Comparison of ENCODE assay signal across 16 cellular contexts in the genomic region with DNA sequence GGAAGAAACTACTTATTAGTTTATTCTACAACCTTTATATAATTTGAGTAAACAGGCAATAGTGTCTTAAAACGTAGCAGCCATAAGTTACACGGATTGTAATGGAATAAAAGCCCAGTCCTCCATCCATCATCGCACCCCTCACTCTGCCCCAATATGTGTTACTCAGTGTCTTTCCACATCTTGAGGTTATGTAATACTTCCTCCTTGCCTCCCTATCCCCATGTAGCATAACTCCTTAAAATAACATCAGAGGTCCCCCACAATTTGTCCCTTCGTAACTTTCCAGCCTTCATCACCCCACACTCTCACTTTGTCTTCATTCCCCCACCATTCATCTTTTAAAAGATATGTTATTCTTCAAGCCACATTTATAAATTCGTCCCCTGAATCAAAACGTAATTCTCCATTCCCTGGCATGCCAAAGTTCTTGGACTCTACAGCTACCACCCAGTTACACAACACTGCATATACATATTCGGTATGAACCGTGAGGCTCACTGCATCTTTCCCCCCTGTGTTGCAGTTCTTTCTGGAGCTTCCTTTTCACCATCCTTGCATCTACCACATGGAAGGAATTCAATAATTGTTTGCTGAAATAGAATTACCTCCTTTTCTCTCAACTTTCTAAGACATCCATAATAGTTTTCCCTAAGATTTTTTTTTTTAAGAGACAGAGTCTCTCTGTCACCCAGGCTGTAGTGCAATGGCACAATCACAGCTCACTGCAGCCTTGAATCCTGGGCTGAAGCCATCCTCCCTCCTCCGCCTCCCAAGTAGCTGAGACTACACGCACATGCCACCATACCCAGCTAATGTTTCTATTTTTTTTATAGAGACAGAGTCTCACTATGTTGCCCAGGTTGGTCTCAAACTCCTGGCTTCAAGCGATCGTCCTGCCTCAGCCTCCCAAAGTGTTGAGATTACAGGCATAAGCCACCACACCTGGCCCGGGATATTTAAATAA. TPM values are rescaled to one million over a fixed set of nuclear protein-coding genes. Genes with fewer than 3 reads are reported as not detected.
DNase-seq lines count a peak whose midpoint lies in the region; ATAC-seq and TF ChIP-seq lines count a peak whose summit lies in the region.
"Had no signal": no experiment of that assay in that cellular context is flagged by ENCODE, and none has a peak within 500 bp of the region (broad histone marks: within the 10 kb centered on the region; RNA-seq: fewer than 3 reads in every experiment).

No MANE protein-coding gene starts in this region.

- peaks cover 0 to 23% (median 0%) of the 10 kb centered on the region in 3 donors for H3K4me1 ChIP-seq in gastroesophageal sphincter
- H3K4me1 ChIP-seq in stomach: peaks cover 0 to 41% (median 32%) of the 10 kb centered on the region in 4 donors
- H3K4me1 ChIP-seq: HAP-1 had no signal

- WGBS in gastroesophageal sphincter (ENCODE audit: low coverage in 1 of 2), 2 donors: 50 to 61% methylated on average over 8 to 11 of the region's 13 CpGs
- 71 to 74% (median 74%) methylated on average over 13 of the region's 13 CpGs for WGBS in stomach, 5 donors

- TF ChIP-seq EP300 in gastroesophageal sphincter (IDR thresholded peaks at IDR 0.05) (no peak), stomach (IDR thresholded peaks at IDR 0.05) (no peak)

- ATAC-seq in gastroesophageal sphincter (no peak), GM21529 (IDR thresholded peaks at IDR 0.05; ENCODE audit: unreplicated experiment) (no peak)
- ATAC-seq: activated CD8-positive, alpha-beta T cell treated with anti-CD3 and anti-CD28 coated beads for 36 hours; body of pancreas; stimulated activated effector memory CD8-positive, alpha-beta T cell treated with anti-CD3 and anti-CD28 coated beads, Interleukin-12 subunit alpha, Interleukin-12 subunit beta, amount 100 ng/mL, for 72 hours had no signal

- H3K9me3 Mint-ChIP-seq in activated CD4-positive, alpha-beta T cell treated with anti-CD3 and anti-CD28 coated beads, Interleukin-2, amount 10 ng/mL, durations not matched to agents 24 days and 14 days: no peaks in the 10 kb centered on the region
- H3K9me3 Mint-ChIP-seq: activated CD8-positive, alpha-beta T cell treated with anti-CD3 and anti-CD28 coated beads for 36 hours; memory B cell; stimulated activated effector memory CD8-positive, alpha-beta T cell treated with anti-CD3 and anti-CD28 coated beads, Interleukin-12 subunit alpha, Interleukin-12 subunit beta, amount 100 ng/mL, for 72 hours had no signal

- no peaks in the 10 kb centered on the region for H3K9me3 ChIP-seq in SK-N-MC (ENCODE audit: low read depth, low read length)
- no peaks in the 10 kb centered on the region for H3K9me3 ChIP-seq in gastroesophageal sphincter
- H3K9me3 ChIP-seq in stomach: no peaks in the 10 kb centered on the region
- H3K9me3 ChIP-seq: body of pancreas, HAP-1 had no signal

- H3K4me1 Mint-ChIP-seq in activated CD4-positive, alpha-beta T cell treated with anti-CD3 and anti-CD28 coated beads, Interleukin-2, amount 10 ng/mL, durations not matched to agents 24 days and 14 days: peaks cover 3% of the 10 kb centered on the region

- H3K27me3 ChIP-seq in gastroesophageal sphincter (peaks cover 50% of the 10 kb centered on the region), stomach (peaks cover 0 to 29% (median 7%) of the 10 kb centered on the region in 3 donors)
- H3K27me3 ChIP-seq: body of pancreas had no signal

- TF ChIP-seq POLR2A in gastroesophageal sphincter (IDR thresholded peaks at IDR 0.05) (no peak), stomach (IDR thresholded peaks at IDR 0.05) (no peak)

- intact Hi-C loops in stomach (cut with DNase I; ENCODE audit: low total_unique reads): no loop called here
- intact Hi-C loops in activated CD4-positive, alpha-beta T cell treated with anti-CD3 and anti-CD28 coated beads, Interleukin-2, amount 10 ng/mL, durations not matched to agents 24 days and 14 days (cut with micrococcal nuclease): no loop called here

- no peak overlapping the region for H3K27ac Mint-ChIP-seq in activated CD4-positive, alpha-beta T cell treated with anti-CD3 and anti-CD28 coated beads, Interleukin-2, amount 10 ng/mL, durations not matched to agents 24 days and 14 days
- H3K27ac Mint-ChIP-seq: activated CD8-positive, alpha-beta T cell treated with anti-CD3 and anti-CD28 coated beads for 36 hours; memory B cell; stimulated activated effector memory CD8-positive, alpha-beta T cell treated with anti-CD3 and anti-CD28 coated beads, Interleukin-12 subunit alpha, Interleukin-12 subunit beta, amount 100 ng/mL, for 72 hours had no signal

- H3K36me3 ChIP-seq in SK-N-MC (ENCODE audit: insufficient read depth, low read length): peaks cover 10% of the 10 kb centered on the region
- no peaks in the 10 kb centered on the region for H3K36me3 ChIP-seq in gastroesophageal sphincter
- H3K36me3 ChIP-seq in stomach: peaks cover 0 to 4% (median 0%) of the 10 kb centered on the region in 4 donors
- H3K36me3 ChIP-seq: HAP-1 had no signal

- no peak overlapping the region for H3K4me3 Mint-ChIP-seq in activated CD4-positive, alpha-beta T cell treated with anti-CD3 and anti-CD28 coated beads, Interleukin-2, amount 10 ng/mL, durations not matched to agents 24 days and 14 days
- H3K4me3 Mint-ChIP-seq: activated CD8-positive, alpha-beta T cell treated with anti-CD3 and anti-CD28 coated beads for 36 hours; memory B cell; stimulated activated effector memory CD8-positive, alpha-beta T cell treated with anti-CD3 and anti-CD28 coated beads, Interleukin-12 subunit alpha, Interleukin-12 subunit beta, amount 100 ng/mL, for 72 hours had no signal

- no peak overlapping the region for H3K27ac ChIP-seq in SK-N-MC
- peak overlapping the region in 3 of 4 donors; percentile 41 to 88 (median 85) for H3K27ac ChIP-seq in gastroesophageal sphincter
- peak overlapping the region in 3 of 5 donors; percentile 5 to 89 (median 52) for H3K27ac ChIP-seq in stomach
- H3K27ac ChIP-seq: body of pancreas had no signal

- H3K4me3 ChIP-seq in SK-N-MC (peak overlapping the region; percentile 88), gastroesophageal sphincter (no peak overlapping the region), stomach (peak overlapping the region in 1 of 4 donors; percentile 10)
- H3K4me3 ChIP-seq: body of pancreas, HAP-1 had no signal

- no peak overlapping the region for H3K9ac ChIP-seq in SK-N-MC (ENCODE audit: insufficient read length)

- TF ChIP-seq CTCF in gastroesophageal sphincter (IDR thresholded peaks at IDR 0.05): no peak
- TF ChIP-seq CTCF in stomach (IDR thresholded peaks at IDR 0.05): no peak

- H3K27me3 Mint-ChIP-seq in activated CD4-positive, alpha-beta T cell treated with anti-CD3 and anti-CD28 coated beads, Interleukin-2, amount 10 ng/mL, durations not matched to agents 24 days and 14 days: peaks cover 42% of the 10 kb centered on the region

- H3K36me3 Mint-ChIP-seq in activated CD4-positive, alpha-beta T cell treated with anti-CD3 and anti-CD28 coated beads, Interleukin-2, amount 10 ng/mL, durations not matched to agents 24 days and 14 days (ENCODE audit: low read depth): peaks cover 4% of the 10 kb centered on the region
- H3K36me3 Mint-ChIP-seq: memory B cell; stimulated activated effector memory CD8-positive, alpha-beta T cell treated with anti-CD3 and anti-CD28 coated beads, Interleukin-12 subunit alpha, Interleukin-12 subunit beta, amount 100 ng/mL, for 72 hours had no signal

- DNase-seq in ELR (ENCODE audit: low read depth) (peak; percentile 39), SK-N-MC (ENCODE audit: low read depth, low spot score) (no peak), stomach (no peak), SW480 (ENCODE audit: low spot score) (no peak), AG08396 (ENCODE audit: low spot score) (no peak)
- DNase-seq in activated CD4-positive, alpha-beta T cell treated with anti-CD3 and anti-CD28 coated beads, Interleukin-2, amount 10 ng/mL, durations not matched to agents 24 days and 14 days: no peak
- DNase-seq: activated CD8-positive, alpha-beta T cell treated with anti-CD3 and anti-CD28 coated beads for 36 hours; body of pancreas; GDM1; NCI-H1417 treated with DMSO at 0.1 percent for 48 hours; stimulated activated CD4-positive, alpha-beta T cell treated with anti-CD3 and anti-CD28 coated beads, Interleukin-4, amount 100 ng/mL, for 1 hour had no signal

RNA-seq across cellular contexts. Expression of a gene that starts 3.4 kb away (rescaled TPM):
- total RNA-seq in gastroesophageal sphincter (10 to 100 TPM; 27.1 to 65.4 (median 47.6) TPM), stomach (10 to 100 TPM; 15.9 to 40.0 (median 19.9) TPM)
- 10 to 100 TPM in 2 of 3 donors, 1 to 10 TPM in 1; 7.4 to 25.8 (median 22.6) TPM for polyA plus RNA-seq in stomach
- total RNA-seq in activated CD4-positive, alpha-beta T cell treated with anti-CD3 and anti-CD28 coated beads, Interleukin-2, amount 10 ng/mL, durations not matched to agents 24 days and 14 days: not detected in 2 replicates
- total RNA-seq: activated CD8-positive, alpha-beta T cell treated with anti-CD3 and anti-CD28 coated beads for 36 hours had no signal

Comparison
In these comparisons a context has a peak if more than half of its experiments do, and no peak if none do; other contexts are left out.
1. RNA of a gene that starts 3.4 kb away (total RNA-seq): 27.1 to 65.4 TPM in gastroesophageal sphincter and 15.9 to 40.0 TPM in stomach; not detected in activated CD4-positive, alpha-beta T cell treated with anti-CD3 and anti-CD28 coated beads, Interleukin-2, amount 10 ng/mL, durations not matched to agents 24 days and 14 days; every median in the first group is over 10 times any median in the second.